In genomic region chr6:14804001-14804401, GRCh38 we compare ENCODE assay signal across 15 cellular contexts.
A peak's percentile ranks its signal among the peaks of the same experiment; 100 is the strongest.
DNase-seq lines count a peak whose midpoint lies in the region; ATAC-seq, FAIRE-seq and TF ChIP-seq lines count a peak whose summit lies in the region.
"Had no signal": no experiment of that assay in that cellular context is flagged by ENCODE, and none has a peak within 500 bp of the region (broad histone marks: within the 10 kb centered on the region; RNA-seq: fewer than 3 reads in every experiment).

No MANE protein-coding gene starts in this region.

- no peaks in the 10 kb centered on the region for H3K79me1 ChIP-seq in H1 (ENCODE audit: low read depth, low read length)

- whole genome bisulfite sequencing in H1 (ENCODE audit: extremely low coverage in 1 of 2, insufficient coverage in 1 of 2, insufficient read length in 1 of 2, insufficient replicate concordance in 2 of 2, low coverage in 1 of 2, low lambda C conversion rate in 2 of 2, missing lambda C conversion rate in 1 of 2), 2 experiments: 70% methylated on average over 8 of the region's 8 CpGs; no CpG with 5 or more reads in 1 of the 2 experiments

- peaks cover 0 to 5% (median 3%) of the 10 kb centered on the region in 4 experiments; a peak in 3 of 7 replicates for H3K27me3 ChIP-seq in H1 (replicated peaks in 1 of 4; ENCODE audit: control insufficient read depth in 3 of 4, extremely low read depth in 1 of 4, insufficient read depth in 3 of 4, low read length in 3 of 4)
- H3K27me3 ChIP-seq: heart left ventricle had no signal

- no peak overlapping the region for H3K9ac ChIP-seq in H1 (replicated peaks in 1 of 4; ENCODE audit: extremely low read depth in 1 of 4, low read depth in 3 of 4, low read length in 3 of 4)

- H3K9me3 ChIP-seq in H1 (ENCODE audit: insufficient read depth in 2 of 2, low read depth in 1 of 2, low read length in 1 of 2): peaks cover 14 to 15% of the 10 kb centered on the region in 2 experiments

- no peak overlapping the region for H3K56ac ChIP-seq in H1 (replicated peaks; ENCODE audit: insufficient read length, low read depth, low read length)

- no peak for ATAC-seq in GM19452 (IDR thresholded peaks at IDR 0.05; ENCODE audit: unreplicated experiment)
- ATAC-seq: activated T-helper 17 cell treated with anti-CD3 and anti-CD28 coated beads, Interleukin-2, amount 50 U/mL, for 72 hours; T-cell had no signal

- FAIRE-seq in H1 (lab: Jason Lieb, UNC): no peak
- FAIRE-seq: endometrium had no signal

- no peak overlapping the region for H4K8ac ChIP-seq in H1 (ENCODE audit: extremely low read depth, insufficient read depth, low read length)

- no peak overlapping the region for H2AFZ ChIP-seq in H1 (ENCODE audit: low read length)

- POLR2A ChIA-PET in RWPE1 (lab: Yijun Ruan, JAX; ENCODE audit: low non-redundant PET): no interaction called here
- POLR2A ChIA-PET in H1 (lab: Charles Lee; ENCODE audit: partially characterized antibody): no interaction called here

- TF ChIP-seq CTCF in RWPE1 (conservative IDR thresholded peaks at IDR 0.05; ENCODE audit: low read depth): no peak
- TF ChIP-seq CTCF in H1 (IDR thresholded peaks at IDR 0.05; ENCODE audit: control extremely low read depth in 1 of 3, insufficient read depth in 1 of 3, low read depth in 1 of 3, low read length in 3 of 3): no peak
- peak; percentile 16 for TF ChIP-seq CTCF in osteocyte (IDR thresholded peaks at IDR 0.05)

- H3K23ac ChIP-seq in H1 (ENCODE audit: insufficient read length): no peak overlapping the region

- no peaks in the 10 kb centered on the region for H4K20me1 ChIP-seq in H1 (replicated peaks in 1 of 2; ENCODE audit: control insufficient read depth in 1 of 2, insufficient read depth in 2 of 2, low read length in 2 of 2)

- no peak overlapping the region for H3K14ac ChIP-seq in H1 (ENCODE audit: insufficient read length)

- no peak for TF ChIP-seq RAD21 in H1 (IDR thresholded peaks at IDR 0.05 in 1 of 2, conservative IDR thresholded peaks at IDR 0.05 in 1 of 2; ENCODE audit: low read depth in 2 of 2, low read length in 2 of 2)

- H3K4me1 Mint-ChIP-seq in osteocyte (ENCODE audit: unreplicated experiment): peaks cover 32% of the 10 kb centered on the region

- no peak overlapping the region for H3K4me3 ChIP-seq in H1 (ENCODE audit: extremely low read depth in 1 of 4, insufficient read depth in 2 of 4, low read depth in 3 of 4, low read length in 4 of 4)
- H3K4me3 ChIP-seq: heart left ventricle had no signal

- peak overlapping the region; percentile 1; the same call in 1 of the 2 replicates for H3K18ac ChIP-seq in H1 (ENCODE audit: extremely low read depth, low read length)

- H2BK20ac ChIP-seq in H1 (ENCODE audit: low read length): no peak overlapping the region

- H3K4me1 ChIP-seq in H1 (replicated peaks in 1 of 4; ENCODE audit: control insufficient read depth in 3 of 4, insufficient read depth in 4 of 4, low read length in 3 of 4): peaks cover 0 to 3% (median 0%) of the 10 kb centered on the region in 4 experiments; a peak in 1 of 7 replicates

- peaks cover 2% of the 10 kb centered on the region; the same call in 1 of the 2 replicates for H3K23me2 ChIP-seq in H1 (ENCODE audit: low read depth, low read length)

- H2BK5ac ChIP-seq in H1 (ENCODE audit: low read depth, low read length): peak overlapping the region; percentile 3; the same call in 1 of the 2 replicates

- H3K27ac ChIP-seq in RWPE1 (peak overlapping the region; percentile 51), H1 (ENCODE audit: low read depth, low read length) (no peak overlapping the region)

- no peak overlapping the region for H3K4me3 Mint-ChIP-seq in osteocyte (ENCODE audit: unreplicated experiment)
- H3K4me3 Mint-ChIP-seq: activated CD4-positive, alpha-beta T cell treated with anti-CD3 and anti-CD28 coated beads, Interleukin-2, amount 10 ng/mL, durations not matched to agents 24 days and 14 days; activated T-helper 17 cell treated with anti-CD3 and anti-CD28 coated beads, Interleukin-2, amount 50 U/mL, for 72 hours; T-cell had no signal

- no peak overlapping the region for H4K5ac ChIP-seq in H1 (ENCODE audit: insufficient read length, low read depth, low read length)

- H3K36me3 ChIP-seq in H1 (ENCODE audit: control insufficient read depth in 2 of 4, insufficient read depth in 4 of 4, low read length in 3 of 4): no peaks in the 10 kb centered on the region
- H3K36me3 ChIP-seq: heart left ventricle had no signal

- peaks cover 1% of the 10 kb centered on the region for H3K27me3 Mint-ChIP-seq in osteocyte (ENCODE audit: unreplicated experiment)
- H3K27me3 Mint-ChIP-seq: activated CD4-positive, alpha-beta T cell treated with anti-CD3 and anti-CD28 coated beads, Interleukin-2, amount 10 ng/mL, durations not matched to agents 24 days and 14 days; activated T-helper 17 cell treated with anti-CD3 and anti-CD28 coated beads, Interleukin-2, amount 50 U/mL, for 72 hours had no signal

- H2BK15ac ChIP-seq in H1 (ENCODE audit: low read length): no peak overlapping the region; the same call in 1 of the 2 replicates

- peak overlapping the region; percentile 74 for H3K27ac Mint-ChIP-seq in osteocyte (ENCODE audit: unreplicated experiment)
- H3K27ac Mint-ChIP-seq: activated CD4-positive, alpha-beta T cell treated with anti-CD3 and anti-CD28 coated beads, Interleukin-2, amount 10 ng/mL, durations not matched to agents 24 days and 14 days; T-cell had no signal

- TF ChIP-seq POLR2A in H1 (IDR thresholded peaks at IDR 0.05; ENCODE audit: control extremely low read depth in 1 of 2, low read depth in 2 of 2, low read length in 2 of 2): no peak

- H2BK12ac ChIP-seq in H1 (ENCODE audit: low read depth, low read length): peak overlapping the region; percentile 45; the same call in 1 of the 2 replicates

- DNase-seq in GM04504 (ENCODE audit: low read depth): peak; percentile 38
- peak; percentile 49 for DNase-seq in RWPE1 (ENCODE audit: low spot score)
- no peak for DNase-seq in H1 (ENCODE audit: low read depth in 1 of 2, low spot score in 2 of 2)
- DNase-seq in osteocyte (ENCODE audit: extremely low spot score, unreplicated experiment): no peak
- DNase-seq in GM19240 (ENCODE audit: insufficient read length, low spot score): no peak
- DNase-seq in activated T-cell treated with anti-CD3 and anti-CD28 coated beads, Interleukin-2, amount 50 U/mL, for 48 hours: no peak
- DNase-seq in A172 (ENCODE audit: low spot score): no peak
- DNase-seq: activated CD4-positive, alpha-beta T cell treated with anti-CD3 and anti-CD28 coated beads, Interleukin-2, amount 10 ng/mL, durations not matched to agents 24 days and 14 days; KG1; NCI-H2171; T-cell had no signal

- H4K91ac ChIP-seq in H1 (replicated peaks; ENCODE audit: insufficient read length, low read length): peak overlapping the region; percentile 83

- CTCF ChIA-PET in RWPE1 (lab: Yijun Ruan, JAX): no interaction called here
- CTCF ChIA-PET in H1 (lab: Charles Lee; ENCODE audit: partially characterized antibody): interaction anchor here (0.7 kb wide), 1 partner anchor 91 kb away, joined by 3 read pairs; no protein-coding TSS in a partner anchor

- peaks cover 12% of the 10 kb centered on the region for H3K9me3 Mint-ChIP-seq in osteocyte (ENCODE audit: unreplicated experiment)

- no peaks in the 10 kb centered on the region for H3K79me2 ChIP-seq in H1 (ENCODE audit: control insufficient read depth in 1 of 2, insufficient read depth in 2 of 2, low read length in 2 of 2)

- no peaks in the 10 kb centered on the region for H3K36me3 Mint-ChIP-seq in osteocyte (ENCODE audit: unreplicated experiment)
- H3K36me3 Mint-ChIP-seq: T-cell had no signal

- peak overlapping the region; percentile 62 for H3K4ac ChIP-seq in H1 (replicated peaks; ENCODE audit: insufficient read length, low read depth, low read length)

- TF ChIP-seq EP300 in H1 (IDR thresholded peaks at IDR 0.05; ENCODE audit: borderline replicate concordance in 1 of 2, low read depth in 2 of 2, low read length in 2 of 2): no peak

- no peak overlapping the region for H2BK120ac ChIP-seq in H1 (replicated peaks; ENCODE audit: low read depth, low read length)

- H2AK5ac ChIP-seq in H1 (ENCODE audit: low read depth, low read length): peak overlapping the region; percentile 2; the same call in 1 of the 2 replicates

- no peak overlapping the region for H3K4me2 ChIP-seq in H1 (ENCODE audit: insufficient read depth in 1 of 2, low read depth in 2 of 2, low read length in 2 of 2)

TF ChIP-seq in H1, 55 proteins besides CTCF, POLR2A, EP300 and RAD21 (continues in another document):
- TF ChIP-seq NRF1 (IDR thresholded peaks at IDR 0.05; ENCODE audit: low read depth, low read length) (no peak), MAFK (IDR thresholded peaks at IDR 0.05; ENCODE audit: low read depth, low read length) (no peak), SIN3A (conservative IDR thresholded peaks at IDR 0.05 in 1 of 2, IDR thresholded peaks at IDR 0.05 in 1 of 2; ENCODE audit: low read depth in 1 of 2, low read length in 2 of 2) (no peak), POLR2AphosphoS5 (IDR thresholded peaks at IDR 0.05; ENCODE audit: low read depth, low read length) (no peak), SUZ12 (IDR thresholded peaks at IDR 0.05; ENCODE audit: low read length) (no peak), SIRT6 (IDR thresholded peaks at IDR 0.05; ENCODE audit: low read length) (no peak), SIX5 (IDR thresholded peaks at IDR 0.05; ENCODE audit: low read depth, low read length) (no peak), RXRA (IDR thresholded peaks at IDR 0.05; ENCODE audit: insufficient read depth, low read depth, low read length) (no peak), PHF8 (conservative IDR thresholded peaks at IDR 0.05; ENCODE audit: low read depth, low read length) (no peak), SP1 (IDR thresholded peaks at IDR 0.05; ENCODE audit: low read depth, low read length) (no peak), SP2 (IDR thresholded peaks at IDR 0.05; ENCODE audit: low read length) (no peak), KDM5A (IDR thresholded peaks at IDR 0.05; ENCODE audit: low read length) (no peak), ZNF274 (IDR thresholded peaks at IDR 0.05; ENCODE audit: borderline replicate concordance, extremely low read depth, low read length) (no peak), EGR1 (IDR thresholded peaks at IDR 0.05; ENCODE audit: borderline replicate concordance, low read depth, low read length) (no peak), ATF3 (IDR thresholded peaks at IDR 0.05; ENCODE audit: insufficient read depth, low read depth, low read length) (no peak), BRCA1 (IDR thresholded peaks at IDR 0.05; ENCODE audit: low read depth, low read length) (no peak), ASH2L (IDR thresholded peaks at IDR 0.05; ENCODE audit: low read length) (no peak)

Comparison
In these comparisons a context has a peak if more than half of its experiments do, and no peak if none do; other contexts are left out.
1. DNase-seq: peak in GM04504 (single experiment) and RWPE1 (single experiment); none in H1 (0 of 2), osteocyte (single experiment), GM19240 (single experiment), activated T-cell treated with anti-CD3 and anti-CD28 coated beads, Interleukin-2, amount 50 U/mL, for 48 hours (0 of 2) and A172 (single experiment).